Comparison of ENCODE assay signal across 18 cellular contexts in genomic region chr13:79781829-79782540, GRCh38.
DNase-seq lines count a peak whose midpoint lies in the region; ATAC-seq and TF ChIP-seq lines count a peak whose summit lies in the region.
"Had no signal": no experiment of that assay in that cellular context is flagged by ENCODE, and none has a peak within 500 bp of the region (broad histone marks: within the 10 kb centered on the region; RNA-seq: fewer than 3 reads in every experiment).

No MANE protein-coding gene starts in this region.

- no peaks in the 10 kb centered on the region for H3K36me3 ChIP-seq in mesendoderm (ENCODE audit: control insufficient read depth, insufficient read depth, low read length)
- H3K36me3 ChIP-seq: ovary, sigmoid colon, upper lobe of left lung had no signal

- H3K36me3 Mint-ChIP-seq in brain (no peaks in the 10 kb centered on the region), type B pancreatic cell (no peaks in the 10 kb centered on the region), Calu3 (ENCODE audit: insufficient read depth, unreplicated experiment) (no peaks in the 10 kb centered on the region)

- peak overlapping the region; percentile 100 for H2BK15ac ChIP-seq in mesendoderm (replicated peaks; ENCODE audit: low read depth)

- intact Hi-C loops in left ventricle myocardium superior (cut with micrococcal nuclease), result no loop called here
- intact Hi-C loops in cardiac septum (cut with DNase I), result loop anchor here (2.0 to 10.0 kb wide), 2 partner anchors 353 to 555 kb away; no protein-coding TSS in a partner anchor
- intact Hi-C loops in Calu3 (cut with micrococcal nuclease; ENCODE audit: unreplicated experiment), result no loop called here

- H3K4me3 ChIP-seq in mesendoderm (ENCODE audit: low read length), result no peak overlapping the region
- H3K4me3 ChIP-seq: mucosa of descending colon, ovary, sigmoid colon, upper lobe of left lung had no signal

- H3K4me2 ChIP-seq in mesendoderm (ENCODE audit: low read length), result no peak overlapping the region

- H3K79me1 ChIP-seq in mesendoderm (ENCODE audit: low read length), result no peaks in the 10 kb centered on the region

- H4K8ac ChIP-seq in mesendoderm (ENCODE audit: low read depth, low read length), result no peak overlapping the region

- H3K27ac ChIP-seq in mesendoderm (ENCODE audit: low read depth, low read length), result peak overlapping the region; percentile 51
- H3K27ac ChIP-seq: ovary, sigmoid colon had no signal

- no peaks in the 10 kb centered on the region for H3K27me3 ChIP-seq in mesendoderm (ENCODE audit: insufficient read depth, low read length, poor library complexity)
- H3K27me3 ChIP-seq: ovary, sigmoid colon, upper lobe of left lung had no signal

- H3K4me1 Mint-ChIP-seq in brain (peaks cover 40% of the 10 kb centered on the region), type B pancreatic cell (ENCODE audit: unreplicated experiment) (peaks cover 26% of the 10 kb centered on the region), Calu3 (ENCODE audit: low read depth, unreplicated experiment) (no peaks in the 10 kb centered on the region)
- H3K4me1 Mint-ChIP-seq: stimulated activated naive CD8-positive, alpha-beta T cell treated with anti-CD3 and anti-CD28 coated beads, Interleukin-15, amount 100 ng/mL, for 72 hours had no signal

- H3K27me3 Mint-ChIP-seq in brain (peaks cover 8% of the 10 kb centered on the region), type B pancreatic cell (peaks cover 2% of the 10 kb centered on the region), Calu3 (ENCODE audit: unreplicated experiment) (no peaks in the 10 kb centered on the region)
- H3K27me3 Mint-ChIP-seq: effector memory CD8-positive, alpha-beta T cell; stimulated activated naive CD8-positive, alpha-beta T cell treated with anti-CD3 and anti-CD28 coated beads, Interleukin-15, amount 100 ng/mL, for 72 hours had no signal

- no peak for TF ChIP-seq CTCF in brain (conservative IDR thresholded peaks at IDR 0.05)
- no peak for TF ChIP-seq CTCF in type B pancreatic cell (conservative IDR thresholded peaks at IDR 0.05)
- TF ChIP-seq CTCF in Calu3 (IDR thresholded peaks at IDR 0.05; ENCODE audit: unreplicated experiment), result no peak

- peak overlapping the region; percentile 18 for H2BK5ac ChIP-seq in mesendoderm (ENCODE audit: low read length)

- peak overlapping the region; percentile 1 for H2BK120ac ChIP-seq in mesendoderm (ENCODE audit: low read depth, low read length)

- H3K79me2 ChIP-seq in mesendoderm (ENCODE audit: control insufficient read depth, insufficient read depth, low read length), result no peaks in the 10 kb centered on the region

- WGBS in mesendoderm (ENCODE audit: extremely low coverage, insufficient coverage, low lambda C conversion rate), result no CpG with 5 or more reads among the region's 5 CpGs

- H4K5ac ChIP-seq in mesendoderm (ENCODE audit: low read length), result no peak overlapping the region

- peak overlapping the region; percentile 38 for H3K56ac ChIP-seq in mesendoderm (ENCODE audit: low read length)

- ATAC-seq in left ventricle myocardium superior (peak; percentile 8), GM18517 (IDR thresholded peaks at IDR 0.05; ENCODE audit: unreplicated experiment) (no peak)
- ATAC-seq: effector memory CD8-positive, alpha-beta T cell; stimulated activated naive CD8-positive, alpha-beta T cell treated with anti-CD3 and anti-CD28 coated beads, Interleukin-15, amount 100 ng/mL, for 72 hours had no signal

- H3K9me3 Mint-ChIP-seq in brain (peaks cover 5 to 14% (median 9%) of the 10 kb centered on the region in 5 experiments), type B pancreatic cell (no peaks in the 10 kb centered on the region), Calu3 (ENCODE audit: low read depth, unreplicated experiment) (no peaks in the 10 kb centered on the region)
- H3K9me3 Mint-ChIP-seq: activated T-helper 1 cell treated with anti-CD3 and anti-CD28 coated beads, Interleukin-12 subunit alpha, Interleukin-12 subunit beta, Interleukin-2, Interleukin-4 antibody, amounts not matched to agents 30 ng/mL and 10 ng/mL and 1 ng/mL, durations not matched to agents 14 hours and 24 hours and 36 hours; stimulated activated naive CD8-positive, alpha-beta T cell treated with anti-CD3 and anti-CD28 coated beads, Interleukin-15, amount 100 ng/mL, for 72 hours had no signal

- peak overlapping the region; percentile 12 for H3K18ac ChIP-seq in mesendoderm (ENCODE audit: low read length)

- H3K4me3 Mint-ChIP-seq in brain (peak overlapping the region; percentile 61 to 76 (median 67)), type B pancreatic cell (peak overlapping the region; percentile 53), Calu3 (ENCODE audit: low read depth, unreplicated experiment) (no peak overlapping the region)
- H3K4me3 Mint-ChIP-seq: activated T-helper 1 cell treated with anti-CD3 and anti-CD28 coated beads, Interleukin-12 subunit alpha, Interleukin-12 subunit beta, Interleukin-2, Interleukin-4 antibody, amounts not matched to agents 30 ng/mL and 10 ng/mL and 1 ng/mL, durations not matched to agents 14 hours and 24 hours and 36 hours; effector memory CD8-positive, alpha-beta T cell; stimulated activated naive CD8-positive, alpha-beta T cell treated with anti-CD3 and anti-CD28 coated beads, Interleukin-15, amount 100 ng/mL, for 72 hours had no signal

- peaks cover 6% of the 10 kb centered on the region for H3K4me1 ChIP-seq in mesendoderm (ENCODE audit: control insufficient read depth, low read depth, low read length)
- H3K4me1 ChIP-seq: sigmoid colon had no signal

- CTCF ChIA-PET in Calu3 (lab: Charles Lee), result no interaction called here

- BruUV-seq in Calu3 (replicated peaks; lab: Mats Ljungman, UMichigan), result no TSS peak

- no peak overlapping the region for H3K9ac ChIP-seq in mesendoderm (ENCODE audit: low read length)

- H3K4ac ChIP-seq in mesendoderm (ENCODE audit: low read depth, low read length), result peak overlapping the region; percentile 87

- DNase-seq in left ventricle myocardium superior, result no peak
- DNase-seq in cardiac septum (ENCODE audit: low spot score), result no peak
- no peak for DNase-seq in mesendoderm
- DNase-seq in type B pancreatic cell (ENCODE audit: extremely low spot score, unreplicated experiment), result no peak
- DNase-seq in Calu3, result no peak
- no peak for DNase-seq in medulla oblongata (ENCODE audit: extremely low spot score)
- DNase-seq: activated CD8-positive, alpha-beta memory T cell treated with anti-CD3 and anti-CD28 coated beads for 24 hours; DMS79; effector memory CD8-positive, alpha-beta T cell; KBM-7; sigmoid colon; stimulated activated naive CD8-positive, alpha-beta T cell treated with anti-CD3 and anti-CD28 coated beads, Interleukin-15, amount 100 ng/mL, for 72 hours had no signal

- no peak overlapping the region for H3K23ac ChIP-seq in mesendoderm (ENCODE audit: low read length)

- H2AK5ac ChIP-seq in mesendoderm (ENCODE audit: low read length), result no peak overlapping the region

- H3K27ac Mint-ChIP-seq in brain, result peak overlapping the region; percentile 40 to 97 (median 76)
- H3K27ac Mint-ChIP-seq in type B pancreatic cell, result no peak overlapping the region
- H3K27ac Mint-ChIP-seq in Calu3 (ENCODE audit: unreplicated experiment), result no peak overlapping the region
- H3K27ac Mint-ChIP-seq: activated T-helper 1 cell treated with anti-CD3 and anti-CD28 coated beads, Interleukin-12 subunit alpha, Interleukin-12 subunit beta, Interleukin-2, Interleukin-4 antibody, amounts not matched to agents 30 ng/mL and 10 ng/mL and 1 ng/mL, durations not matched to agents 14 hours and 24 hours and 36 hours; effector memory CD8-positive, alpha-beta T cell; stimulated activated naive CD8-positive, alpha-beta T cell treated with anti-CD3 and anti-CD28 coated beads, Interleukin-15, amount 100 ng/mL, for 72 hours had no signal

Comparison
In these comparisons a context has a peak if more than half of its experiments do, and no peak if none do; other contexts are left out.
1. H3K27ac Mint-ChIP-seq: peak in brain (5 of 5); none in type B pancreatic cell (single experiment) and Calu3 (single experiment).